In the genomic region with DNA sequence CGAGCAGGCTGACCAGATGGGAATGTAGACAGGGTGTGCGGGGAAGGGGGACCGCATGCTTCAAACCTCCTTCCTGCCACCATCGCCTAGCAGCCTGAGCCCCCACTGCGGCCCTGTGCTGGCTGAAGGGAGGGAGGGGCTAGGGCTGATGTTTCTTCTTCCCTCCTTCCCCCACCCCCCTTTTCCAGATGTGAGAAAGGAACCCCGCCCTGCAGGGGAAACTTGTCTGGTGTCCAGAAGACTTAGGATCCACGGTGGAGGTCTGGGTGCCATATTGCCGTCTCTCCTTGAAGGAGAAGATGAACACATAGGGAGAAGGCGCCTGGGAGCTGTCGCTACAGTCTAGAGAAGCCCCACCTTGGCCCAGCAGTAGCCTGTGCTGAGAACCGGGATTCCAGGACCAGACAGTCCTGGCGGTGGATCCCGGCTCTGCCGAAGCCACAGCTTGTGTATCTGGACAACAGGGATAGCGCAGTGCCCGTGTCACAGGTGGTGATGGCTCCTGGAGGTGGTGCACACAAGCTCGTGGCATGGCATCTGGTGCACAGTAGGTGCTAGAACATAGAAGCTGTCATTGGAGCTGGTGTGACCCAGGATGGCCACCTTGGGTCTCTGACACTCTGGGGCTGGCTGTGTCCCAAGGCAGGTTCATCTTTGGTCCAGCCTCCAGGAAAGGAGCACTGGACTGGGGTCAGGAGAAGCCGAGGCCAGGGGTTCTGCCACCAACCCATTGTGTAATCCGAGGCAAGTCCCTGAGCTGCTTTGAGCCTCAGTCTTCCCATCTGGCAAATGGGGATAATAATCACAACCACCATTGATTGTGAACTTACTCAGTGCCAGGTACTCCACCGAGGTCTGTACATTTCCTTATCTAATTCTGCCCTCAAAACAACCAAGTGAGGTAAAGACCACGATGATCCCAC, we compare ENCODE assay signal across 9 cellular contexts.
DNase-seq lines count a peak whose midpoint lies in the region; ATAC-seq, FAIRE-seq and TF ChIP-seq lines count a peak whose summit lies in the region.
"Had no signal": no experiment of that assay in that cellular context is flagged by ENCODE, and none has a peak within 500 bp of the region (broad histone marks: within the 10 kb centered on the region; RNA-seq: fewer than 3 reads in every experiment).

No MANE protein-coding gene starts in this region.

- H4K20me1 ChIP-seq in HCT116 (ENCODE audit: insufficient read depth) (no peaks in the 10 kb centered on the region), HepG2 (ENCODE audit: insufficient read depth, low read length) (no peaks in the 10 kb centered on the region), smooth muscle cell (ENCODE audit: low read depth) (no peaks in the 10 kb centered on the region)

- H3K36me3 ChIP-seq in HCT116 (ENCODE audit: control insufficient read depth in 1 of 2, insufficient read depth in 2 of 2, low read length in 2 of 2) (no peaks in the 10 kb centered on the region), HepG2 (replicated peaks in 1 of 2; ENCODE audit: control insufficient read depth in 1 of 2, insufficient read depth in 2 of 2, low read length in 2 of 2) (no peaks in the 10 kb centered on the region), smooth muscle cell (ENCODE audit: low read depth) (no peaks in the 10 kb centered on the region)

- TF ChIP-seq EP300 in HepG2 (IDR thresholded peaks at IDR 0.05; ENCODE audit: low read depth in 2 of 2, low read length in 2 of 2) (no peak), HepG2 (CRISPR knock-in tag; IDR thresholded peaks at IDR 0.05; ENCODE audit: borderline replicate concordance) (no peak)

- RAD21 ChIA-PET in HCT116 (lab: Charles Lee; ENCODE audit: low non-redundant PET in 1 of 2, low total read pairs in 2 of 2, uncharacterized antibody in 2 of 2, unreplicated experiment in 2 of 2): no interaction called here

- no peaks in the 10 kb centered on the region for H3K27me3 Mint-ChIP-seq in activated CD8-positive, alpha-beta T cell treated with anti-CD3 and anti-CD28 coated beads, Interleukin-2, amount 10 ng/mL, durations not matched to agents 7 days and 5 days (ENCODE audit: low read depth)
- H3K27me3 Mint-ChIP-seq: activated CD8-positive, alpha-beta memory T cell treated with anti-CD3 and anti-CD28 coated beads, Interleukin-2, amount 10 ng/mL, durations not matched to agents 7 days and 5 days had no signal

- no peaks in the 10 kb centered on the region for H3K79me2 ChIP-seq in HCT116 (ENCODE audit: insufficient read depth, low read length)
- H3K79me2 ChIP-seq in HepG2 (ENCODE audit: insufficient read depth, low read length): no peaks in the 10 kb centered on the region
- no peaks in the 10 kb centered on the region for H3K79me2 ChIP-seq in smooth muscle cell (ENCODE audit: low read depth)

- H3K4me1 Mint-ChIP-seq in activated CD8-positive, alpha-beta T cell treated with anti-CD3 and anti-CD28 coated beads, Interleukin-2, amount 10 ng/mL, durations not matched to agents 7 days and 5 days (ENCODE audit: low read depth): peaks cover 49% of the 10 kb centered on the region

- H3K27me3 ChIP-seq in HCT116 (ENCODE audit: insufficient read depth, low read length) (no peaks in the 10 kb centered on the region), HepG2 (ENCODE audit: control insufficient read depth in 1 of 2, insufficient read depth in 2 of 2, low read length in 2 of 2) (peaks cover 1 to 2% of the 10 kb centered on the region in 2 experiments; a peak in 1 of 5 replicates), smooth muscle cell (ENCODE audit: low read depth) (no peaks in the 10 kb centered on the region)

- no peak for FAIRE-seq in HepG2 (lab: Jason Lieb, UNC)

- peaks cover 34 to 69% of the 10 kb centered on the region in 2 experiments for H3K4me1 ChIP-seq in HCT116 (ENCODE audit: control insufficient read depth in 1 of 2, insufficient read depth in 2 of 2, low read length in 2 of 2)
- H3K4me1 ChIP-seq in HepG2 (ENCODE audit: insufficient read depth, low read length): peaks cover 70% of the 10 kb centered on the region
- peaks cover 35% of the 10 kb centered on the region for H3K4me1 ChIP-seq in smooth muscle cell (ENCODE audit: low read depth)

- H3K9me3 ChIP-seq in HCT116 (ENCODE audit: control insufficient read depth in 1 of 2, insufficient read depth in 1 of 2, low read depth in 1 of 2, low read length in 2 of 2) (no peaks in the 10 kb centered on the region; a peak in 1 of 4 replicates), HepG2 (ENCODE audit: low read length) (no peaks in the 10 kb centered on the region), smooth muscle cell (replicated peaks; ENCODE audit: low read depth) (no peaks in the 10 kb centered on the region)

- no peaks in the 10 kb centered on the region for H3K9me2 ChIP-seq in HCT116 (ENCODE audit: insufficient read depth)

- no TSS peak for BruUV-seq in HCT116 (replicated peaks; lab: Mats Ljungman, UMichigan)
- BruUV-seq in HepG2 (replicated peaks; lab: Mats Ljungman, UMichigan): no TSS peak

- no peak for TF ChIP-seq RAD21 in HCT116 (IDR thresholded peaks at IDR 0.05; ENCODE audit: low read depth)
- no peak for TF ChIP-seq RAD21 in HepG2 (CRISPR knock-in tag; IDR thresholded peaks at IDR 0.05)

- peaks cover 10% of the 10 kb centered on the region for H3F3A ChIP-seq in smooth muscle cell (ENCODE audit: low read depth)

- peaks cover 6% of the 10 kb centered on the region for H3K36me3 Mint-ChIP-seq in activated CD8-positive, alpha-beta T cell treated with anti-CD3 and anti-CD28 coated beads, Interleukin-2, amount 10 ng/mL, durations not matched to agents 7 days and 5 days (ENCODE audit: low read depth)

- peaks cover 5% of the 10 kb centered on the region for H3K9me3 Mint-ChIP-seq in activated CD8-positive, alpha-beta T cell treated with anti-CD3 and anti-CD28 coated beads, Interleukin-2, amount 10 ng/mL, durations not matched to agents 7 days and 5 days (ENCODE audit: insufficient read depth)

- no peak for TF ChIP-seq CTCF in HCT116 (IDR thresholded peaks at IDR 0.05 in 2 of 3, conservative IDR thresholded peaks at IDR 0.05 in 1 of 3; ENCODE audit: borderline replicate concordance in 1 of 3, insufficient read depth in 1 of 3, low read depth in 2 of 3, low read length in 2 of 3)
- no peak for TF ChIP-seq CTCF in HepG2 (CRISPR knock-in tag; IDR thresholded peaks at IDR 0.05)
- no peak for TF ChIP-seq CTCF in smooth muscle cell (IDR thresholded peaks at IDR 0.05; ENCODE audit: borderline replicate concordance, insufficient read depth, poor library complexity, severe bottlenecking)

- DNase-seq in HCT116 (ENCODE audit: low read depth, low spot score) (no peak), HepG2 (ENCODE audit: low spot score) (peak; percentile 47), smooth muscle cell (lab: John Stamatoyannopoulos, UW; ENCODE audit: unreplicated experiment) (no peak), KBM-7 (no peak), islet precursor cell (no peak)
- no peak for DNase-seq in activated CD8-positive, alpha-beta T cell treated with anti-CD3 and anti-CD28 coated beads, Interleukin-2, amount 10 ng/mL, durations not matched to agents 7 days and 5 days
- DNase-seq: activated CD8-positive, alpha-beta memory T cell treated with anti-CD3 and anti-CD28 coated beads, Interleukin-2, amount 10 ng/mL, durations not matched to agents 7 days and 5 days had no signal

- peak overlapping the region; percentile 97 for H3K4me2 ChIP-seq in HCT116 (ENCODE audit: low read length)
- peak overlapping the region; percentile 100 for H3K4me2 ChIP-seq in HepG2 (ENCODE audit: low read depth, low read length)
- peak overlapping the region; percentile 94 for H3K4me2 ChIP-seq in smooth muscle cell

- H3K9ac ChIP-seq in HCT116 (ENCODE audit: low read length) (peak overlapping the region; percentile 100), HepG2 (ENCODE audit: insufficient read depth, low read depth, low read length) (peak overlapping the region; percentile 95; the same call in 1 of the 2 replicates), smooth muscle cell (ENCODE audit: low read depth) (peak overlapping the region; percentile 99)

- 26% methylated on average over 9 of the region's 21 CpGs for WGBS in HepG2 (ENCODE audit: low lambda C conversion rate)
- WGBS in smooth muscle cell (ENCODE audit: low lambda C conversion rate): 77% methylated on average over 21 of the region's 21 CpGs

- CTCF ChIA-PET in HCT116 (lab: Charles Lee) (no interaction called here), HepG2 (lab: Yijun Ruan, JAX; ENCODE audit: low intra/inter-chr PET ratio, low total read pairs) (no interaction called here)
- CTCF ChIA-PET in activated CD8-positive, alpha-beta T cell treated with anti-CD3 and anti-CD28 coated beads, Interleukin-2, amount 10 ng/mL, durations not matched to agents 7 days and 5 days (lab: Charles Lee): interaction anchor here (2.1 kb wide), 1 partner anchor 44 kb away, joined by 7 read pairs; no protein-coding TSS in a partner anchor

- H3K4me3 ChIP-seq in HCT116 (replicated peaks in 1 of 2; ENCODE audit: low read depth in 1 of 2, low read length in 2 of 2): no peak overlapping the region
- peak overlapping the region in 2 of 3 experiments; percentile 56 to 80; a peak in 5 of 6 replicates for H3K4me3 ChIP-seq in HepG2 (replicated peaks in 1 of 3; ENCODE audit: insufficient read depth in 1 of 3, low read depth in 2 of 3, low read length in 3 of 3)
- no peak overlapping the region for H3K4me3 ChIP-seq in smooth muscle cell

- in situ Hi-C loops in HepG2 (cut with HindIII; ENCODE audit: extremely low pct_ligation_motif_present, low pct_unique_long_range_greater_than_20kb) (no loop called here), KBM-7 (cut with MboI; ENCODE audit: low pct_unique_long_range_greater_than_20kb, low sequenced_read_pairs) (no loop called here)

- ATAC-seq in HCT116: no peak
- no peak for ATAC-seq in activated CD8-positive, alpha-beta T cell treated with anti-CD3 and anti-CD28 coated beads, Interleukin-2, amount 10 ng/mL, durations not matched to agents 7 days and 5 days
- ATAC-seq in HepG2: peak; percentile 76
- no peak for ATAC-seq in GM21360 (IDR thresholded peaks at IDR 0.05; ENCODE audit: unreplicated experiment)
- ATAC-seq in GM21619 (IDR thresholded peaks at IDR 0.05; ENCODE audit: unreplicated experiment): no peak
- ATAC-seq: activated CD8-positive, alpha-beta memory T cell treated with anti-CD3 and anti-CD28 coated beads, Interleukin-2, amount 10 ng/mL, durations not matched to agents 7 days and 5 days had no signal

- H3K27ac ChIP-seq in HCT116 (ENCODE audit: low read depth, low read length) (peak overlapping the region; percentile 91), HepG2 (ENCODE audit: extremely low read length, insufficient read depth, low read length) (peak overlapping the region; percentile 95), smooth muscle cell (ENCODE audit: low read depth) (peak overlapping the region; percentile 100)

- TF ChIP-seq POLR2A in HCT116 (IDR thresholded peaks at IDR 0.05; ENCODE audit: borderline replicate concordance, extremely low read depth, insufficient read depth, insufficient read length): no peak
- TF ChIP-seq POLR2A in HepG2 (IDR thresholded peaks at IDR 0.05; ENCODE audit: insufficient read depth in 1 of 2, low read depth in 2 of 2, low read length in 2 of 2): no peak

- no peak overlapping the region for H2AFZ ChIP-seq in HCT116 (ENCODE audit: low read depth, low read length, poor library complexity, severe bottlenecking)
- H2AFZ ChIP-seq in HepG2 (ENCODE audit: low read length): no peak overlapping the region
- H2AFZ ChIP-seq in smooth muscle cell (ENCODE audit: low read depth): peak overlapping the region; percentile 51

- H3K27ac Mint-ChIP-seq in activated CD8-positive, alpha-beta T cell treated with anti-CD3 and anti-CD28 coated beads, Interleukin-2, amount 10 ng/mL, durations not matched to agents 7 days and 5 days: peak overlapping the region; percentile 84

- intact Hi-C loops in HCT116 (cut with micrococcal nuclease) (no loop called here), HepG2 (cut with micrococcal nuclease; ENCODE audit: unreplicated experiment) (no loop called here)

- POLR2A ChIA-PET in HCT116 (lab: Charles Lee) (interaction anchor here (1.2 kb wide), 1 partner anchor 81 kb away, joined by 3 read pairs; no protein-coding TSS in a partner anchor), HepG2 (lab: Yijun Ruan, JAX) (interaction anchor here (0.8 to 2.1 kb wide), 11 partner anchors 44 to 275 kb away, joined by 3 to 8 read pairs (median 4); partner anchors contain the start of gene IER5L)
- POLR2A ChIA-PET in activated CD8-positive, alpha-beta T cell treated with anti-CD3 and anti-CD28 coated beads, Interleukin-2, amount 10 ng/mL, durations not matched to agents 7 days and 5 days (lab: Charles Lee): no interaction called here

- H3K4me3 Mint-ChIP-seq in activated CD8-positive, alpha-beta T cell treated with anti-CD3 and anti-CD28 coated beads, Interleukin-2, amount 10 ng/mL, durations not matched to agents 7 days and 5 days: no peak overlapping the region

Comparison
In these comparisons a context has a peak if more than half of its experiments do, and no peak if none do; other contexts are left out.
1. H3K4me3 ChIP-seq: peak in HepG2 (2 of 3); none in HCT116 (0 of 2) and smooth muscle cell (single experiment).
2. Of the 20 proteins assayed by ChIP-seq in both HepG2 and HCT116: peak only in HepG2: MAX; only in HCT116: none; in both: none; in neither: 19.
3. Peak in every context shown above with its lines, with median percentiles within 50 percentile points of each other: H3K27ac ChIP-seq, H3K4me2 ChIP-seq and H3K9ac ChIP-seq.